Comparison of ENCODE assay signal across 18 cellular contexts in the genomic region with DNA sequence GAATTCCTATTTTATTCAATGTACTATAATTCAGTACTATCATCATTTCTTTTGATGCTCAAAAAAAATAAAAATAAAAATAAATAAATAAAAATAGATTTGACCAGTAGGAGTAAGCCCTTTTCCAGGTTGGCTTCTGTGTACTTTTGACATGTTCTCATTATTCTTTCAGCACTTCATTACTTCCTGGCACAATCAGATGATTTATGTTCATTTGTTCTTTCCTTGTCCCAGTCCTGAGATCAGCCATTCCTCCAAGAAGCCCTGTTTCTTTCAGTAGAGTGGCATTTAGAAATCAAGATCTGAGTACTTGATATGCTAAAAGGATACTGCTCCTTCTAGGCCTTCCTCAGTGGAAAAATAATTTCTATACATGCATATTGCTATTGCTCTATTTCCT. TPM values are rescaled to one million over a fixed set of nuclear protein-coding genes. Genes with fewer than 3 reads are reported as not detected.
DNase-seq lines count a peak whose midpoint lies in the region; ATAC-seq, FAIRE-seq and TF ChIP-seq lines count a peak whose summit lies in the region.
"Had no signal": no experiment of that assay in that cellular context is flagged by ENCODE, and none has a peak within 500 bp of the region (broad histone marks: within the 10 kb centered on the region; RNA-seq: fewer than 3 reads in every experiment).

No MANE protein-coding gene starts in this region.

- H3K9me3 ChIP-seq in mammary epithelial cell (replicated peaks; ENCODE audit: insufficient read depth, low read length) (no peaks in the 10 kb centered on the region), K562 (replicated peaks; ENCODE audit: control insufficient read depth, insufficient read depth, low read depth, low read length) (no peaks in the 10 kb centered on the region), psoas muscle (no peaks in the 10 kb centered on the region), ascending aorta (no peaks in the 10 kb centered on the region)
- H3K9me3 ChIP-seq: BLaER1 had no signal

- H3K36me3 ChIP-seq in mammary epithelial cell (ENCODE audit: insufficient read depth, low read length) = no peaks in the 10 kb centered on the region
- H3K36me3 ChIP-seq in K562 (ENCODE audit: control insufficient read depth, insufficient read depth, low read length) = no peaks in the 10 kb centered on the region; the same call in 2 of the 3 replicates
- H3K36me3 ChIP-seq in psoas muscle (ENCODE audit: insufficient read depth in 1 of 2, low read depth in 1 of 2) = no peaks in the 10 kb centered on the region
- H3K36me3 ChIP-seq in ascending aorta = no peaks in the 10 kb centered on the region
- H3K36me3 ChIP-seq: BLaER1 had no signal

- ATAC-seq in K562 (no peak), psoas muscle (peak in 3 of 4 donors; percentile 37 to 74 (median 54))
- ATAC-seq in stimulated activated memory B cell treated with anti-CD40 and anti-IgM and Interleukin-4, amounts not matched to agents 10 μg/mL and 1 μg/mL and 100 μg/mL, for 72 hours = no peak

- no peak for FAIRE-seq in K562 (lab: Jason Lieb, UNC)

- intact Hi-C loops in MCF 10A (cut with micrococcal nuclease) = no loop called here
- intact Hi-C loops in mammary epithelial cell (cut with micrococcal nuclease) = no loop called here
- intact Hi-C loops in K562 (cut with micrococcal nuclease) = no loop called here
- intact Hi-C loops in psoas muscle (cut with DNase I) = no loop called here
- intact Hi-C loops in ascending aorta (cut with DNase I) = no loop called here

- in situ Hi-C loops in mammary epithelial cell (cut with MboI; ENCODE audit: low sequenced_read_pairs in 2 of 2) = no loop called here
- in situ Hi-C loops in K562 (cut with MboI) = loop anchor here (25.0 kb wide), 1 partner anchor 1279 kb away; the partner anchor contains the start of gene ETV1

- H3K9ac ChIP-seq in mammary epithelial cell (ENCODE audit: insufficient read depth, low read length) (no peak overlapping the region), K562 (ENCODE audit: insufficient read depth in 1 of 2, low read depth in 2 of 2, low read length in 2 of 2) (no peak overlapping the region)
- H3K9ac ChIP-seq: BLaER1 had no signal

- H3K9me1 ChIP-seq in K562 (ENCODE audit: control insufficient read depth, insufficient read depth, low read length) = no peaks in the 10 kb centered on the region

- TF ChIP-seq EP300 in K562 (IDR thresholded peaks at IDR 0.05; ENCODE audit: low read length) = no peak

- H3K79me2 ChIP-seq in mammary epithelial cell (ENCODE audit: insufficient read depth, low read length) = no peaks in the 10 kb centered on the region
- peaks cover 13% of the 10 kb centered on the region for H3K79me2 ChIP-seq in K562 (ENCODE audit: control insufficient read depth, insufficient read depth, low read length)

- H3K27ac ChIP-seq in mammary epithelial cell (ENCODE audit: insufficient read depth, low read depth, low read length) (no peak overlapping the region), K562 (ENCODE audit: extremely low read depth, low read depth, low read length) (no peak overlapping the region), psoas muscle (no peak overlapping the region), ascending aorta (no peak overlapping the region)
- H3K27ac ChIP-seq: 22Rv1, BLaER1, HL-60 had no signal

- H3K27me3 Mint-ChIP-seq in MCF 10A (ENCODE audit: insufficient read depth, unreplicated experiment) = no peaks in the 10 kb centered on the region
- H3K27me3 Mint-ChIP-seq in stimulated activated memory B cell treated with anti-CD40 and anti-IgM and Interleukin-4, amounts not matched to agents 10 μg/mL and 1 μg/mL and 100 μg/mL, for 72 hours = no peaks in the 10 kb centered on the region
- H3K27me3 Mint-ChIP-seq in type B pancreatic cell = no peaks in the 10 kb centered on the region
- H3K27me3 Mint-ChIP-seq: CD4-positive, alpha-beta memory T cell had no signal

- H3K4me3 Mint-ChIP-seq in MCF 10A (ENCODE audit: unreplicated experiment) = no peak overlapping the region
- H3K4me3 Mint-ChIP-seq in stimulated activated memory B cell treated with anti-CD40 and anti-IgM and Interleukin-4, amounts not matched to agents 10 μg/mL and 1 μg/mL and 100 μg/mL, for 72 hours = no peak overlapping the region
- H3K4me3 Mint-ChIP-seq in type B pancreatic cell = no peak overlapping the region
- H3K4me3 Mint-ChIP-seq: CD14-positive monocyte; CD4-positive, alpha-beta memory T cell; H9 had no signal

- H3K9me3 Mint-ChIP-seq in MCF 10A (ENCODE audit: unreplicated experiment) = no peaks in the 10 kb centered on the region
- H3K9me3 Mint-ChIP-seq in stimulated activated memory B cell treated with anti-CD40 and anti-IgM and Interleukin-4, amounts not matched to agents 10 μg/mL and 1 μg/mL and 100 μg/mL, for 72 hours = no peaks in the 10 kb centered on the region
- no peaks in the 10 kb centered on the region for H3K9me3 Mint-ChIP-seq in type B pancreatic cell
- H3K9me3 Mint-ChIP-seq: CD4-positive, alpha-beta memory T cell; H9 had no signal

- H3K4me3 ChIP-seq in mammary epithelial cell (replicated peaks in 1 of 3; ENCODE audit: insufficient read depth in 1 of 3, low read depth in 2 of 3, low read length in 3 of 3) (no peak overlapping the region), K562 (no peak overlapping the region), psoas muscle (no peak overlapping the region), ascending aorta (no peak overlapping the region)
- H3K4me3 ChIP-seq: BLaER1 had no signal

- no peaks in the 10 kb centered on the region for H4K20me1 ChIP-seq in mammary epithelial cell (ENCODE audit: insufficient read depth, low read length)
- H4K20me1 ChIP-seq in K562 (replicated peaks; ENCODE audit: control insufficient read depth, insufficient read depth, low read length) = no peaks in the 10 kb centered on the region
- H4K20me1 ChIP-seq: BLaER1 had no signal

- H3K27me3 ChIP-seq in mammary epithelial cell (ENCODE audit: insufficient read depth, low read length) = no peaks in the 10 kb centered on the region
- H3K27me3 ChIP-seq in K562 (ENCODE audit: control insufficient read depth in 2 of 2, insufficient read depth in 2 of 2, low read length in 2 of 2) = no peaks in the 10 kb centered on the region
- H3K27me3 ChIP-seq in psoas muscle (ENCODE audit: insufficient read depth in 3 of 3, low read length in 2 of 3) = no peaks in the 10 kb centered on the region
- H3K27me3 ChIP-seq in ascending aorta = no peaks in the 10 kb centered on the region
- H3K27me3 ChIP-seq: BLaER1 had no signal

- no peak for TF ChIP-seq POLR2A in K562 (conservative IDR thresholded peaks at IDR 0.05)

- H3K36me3 Mint-ChIP-seq in MCF 10A (ENCODE audit: insufficient read depth, unreplicated experiment) (no peaks in the 10 kb centered on the region), type B pancreatic cell (no peaks in the 10 kb centered on the region)
- no peaks in the 10 kb centered on the region for H3K36me3 Mint-ChIP-seq in stimulated activated memory B cell treated with anti-CD40 and anti-IgM and Interleukin-4, amounts not matched to agents 10 μg/mL and 1 μg/mL and 100 μg/mL, for 72 hours
- H3K36me3 Mint-ChIP-seq: CD14-positive monocyte; CD4-positive, alpha-beta memory T cell had no signal

- CTCF ChIA-PET in MCF 10A (lab: Yijun Ruan, JAX) = no interaction called here
- CTCF ChIA-PET in mammary epithelial cell (lab: Charles Lee; ENCODE audit: low non-redundant PET) = no interaction called here
- CTCF ChIA-PET in K562 (lab: Yijun Ruan, JAX; ENCODE audit: low intra/inter-chr PET ratio) = no interaction called here

- dilution Hi-C loops in mammary epithelial cell (cut with HindIII; ENCODE audit: low sequenced_read_pairs) = no loop called here

- POLR2A ChIA-PET in MCF 10A (lab: Yijun Ruan, JAX) (interaction anchor here (2.7 kb wide), 1 partner anchor 11 kb away, joined by 18 read pairs; no protein-coding TSS in a partner anchor), K562 (lab: Yijun Ruan, JAX) (no interaction called here)

- no peak for TF ChIP-seq RAD21 in K562 (CRISPR knock-in tag; conservative IDR thresholded peaks at IDR 0.05 in 1 of 2, IDR thresholded peaks at IDR 0.05 in 1 of 2)

- no peak for TF ChIP-seq CTCF in MCF 10A (IDR thresholded peaks at IDR 0.05; ENCODE audit: unreplicated experiment)
- TF ChIP-seq CTCF in mammary epithelial cell (conservative IDR thresholded peaks at IDR 0.05 in 1 of 2, IDR thresholded peaks at IDR 0.05 in 1 of 2; ENCODE audit: extremely low read depth in 1 of 2, insufficient read depth in 1 of 2, low read depth in 1 of 2, low read length in 2 of 2) = no peak
- TF ChIP-seq CTCF in K562 (IDR thresholded peaks at IDR 0.05 in 2 of 3, conservative IDR thresholded peaks at IDR 0.05 in 1 of 3; ENCODE audit: insufficient read depth in 2 of 3, low read depth in 1 of 3, low read length in 3 of 3) = no peak
- TF ChIP-seq CTCF in psoas muscle (IDR thresholded peaks at IDR 0.05) = no peak
- no peak for TF ChIP-seq CTCF in type B pancreatic cell (conservative IDR thresholded peaks at IDR 0.05)
- TF ChIP-seq CTCF in ascending aorta (IDR thresholded peaks at IDR 0.05) = no peak

- no peak overlapping the region for H3K4me2 ChIP-seq in mammary epithelial cell (ENCODE audit: insufficient read depth, low read depth, low read length)
- H3K4me2 ChIP-seq in K562 (ENCODE audit: insufficient read depth, low read length) = no peak overlapping the region
- H3K4me2 ChIP-seq: BLaER1 had no signal

- H3K27ac Mint-ChIP-seq in MCF 10A (ENCODE audit: low read depth, unreplicated experiment) (peak overlapping the region; percentile 82), type B pancreatic cell (no peak overlapping the region)
- no peak overlapping the region for H3K27ac Mint-ChIP-seq in stimulated activated memory B cell treated with anti-CD40 and anti-IgM and Interleukin-4, amounts not matched to agents 10 μg/mL and 1 μg/mL and 100 μg/mL, for 72 hours
- H3K27ac Mint-ChIP-seq: CD14-positive monocyte, H9 had no signal

- H3K4me1 Mint-ChIP-seq in MCF 10A (ENCODE audit: insufficient read depth, unreplicated experiment) (peaks cover 32% of the 10 kb centered on the region), type B pancreatic cell (ENCODE audit: unreplicated experiment) (peaks cover 4% of the 10 kb centered on the region)
- H3K4me1 Mint-ChIP-seq in stimulated activated memory B cell treated with anti-CD40 and anti-IgM and Interleukin-4, amounts not matched to agents 10 μg/mL and 1 μg/mL and 100 μg/mL, for 72 hours = no peaks in the 10 kb centered on the region

- BruUV-seq in MCF 10A (replicated peaks; lab: Mats Ljungman, UMichigan) = no TSS peak
- no TSS peak for BruUV-seq in mammary epithelial cell (replicated peaks; lab: Mats Ljungman, UMichigan)
- no TSS peak for BruUV-seq in K562 (replicated peaks; lab: Mats Ljungman, UMichigan)

- no peak for DNase-seq in MCF 10A (ENCODE audit: unreplicated experiment)
- DNase-seq in mammary epithelial cell = no peak
- no peak for DNase-seq in K562 (ENCODE audit: extremely low read depth in 1 of 4, low spot score in 3 of 4)
- DNase-seq in psoas muscle = no peak
- no peak for DNase-seq in type B pancreatic cell (ENCODE audit: extremely low spot score, unreplicated experiment)
- DNase-seq in LoVo (ENCODE audit: low spot score) = no peak
- no peak for DNase-seq in ascending aorta (ENCODE audit: low spot score in 2 of 2)
- DNase-seq: CD4-positive, alpha-beta memory T cell; DMS153; DMS79; GF-D8; GOT3; H9 had no signal

- H2AFZ ChIP-seq in mammary epithelial cell (ENCODE audit: low read depth, low read length) = no peak overlapping the region
- no peak overlapping the region for H2AFZ ChIP-seq in K562 (ENCODE audit: low read depth, low read length)

- peaks cover 47% of the 10 kb centered on the region for H3K4me1 ChIP-seq in mammary epithelial cell (ENCODE audit: insufficient read depth, low read length)
- H3K4me1 ChIP-seq in K562 (replicated peaks in 1 of 2; ENCODE audit: control insufficient read depth in 2 of 2, insufficient read depth in 2 of 2, low read length in 2 of 2) = peaks cover 0 to 22% of the 10 kb centered on the region in 2 experiments; a peak in 3 of 5 replicates
- H3K4me1 ChIP-seq in psoas muscle = no peaks in the 10 kb centered on the region
- no peaks in the 10 kb centered on the region for H3K4me1 ChIP-seq in ascending aorta
- H3K4me1 ChIP-seq: BLaER1 had no signal

RNA-seq across cellular contexts. Expression of gene ARL4A, which starts 20.9 kb away (rescaled TPM):
- 30.7 and 42.6 TPM in 2 replicates for total RNA-seq in MCF 10A (2022)
- 10 to 100 TPM; 24.9 to 57.3 TPM for total RNA-seq in mammary epithelial cell
- 28.5 TPM for polyA plus RNA-seq in mammary epithelial cell
- 13.4 TPM for polyA minus RNA-seq in mammary epithelial cell
- total RNA-seq in K562 (2011; cell fraction: chromatin; rRNA removed; ENCODE audit: low replicate concordance) = 106 and 313 TPM in 2 replicates
- 71.9 and 88.4 TPM in 2 replicates for total RNA-seq in K562 (2011; cell fraction: nucleolus; rRNA removed)
- total RNA-seq in K562 (2011; cell fraction: nucleoplasm; rRNA removed) = 146 and 153 TPM in 2 replicates
- total RNA-seq in K562 (2014; rRNA removed) = 96.3 and 118 TPM in 2 replicates
- total RNA-seq in K562 (2014; rRNA removed; fragmentation: Illumina TruSeq; extraction: Trizol) = 226 and 276 TPM in 2 replicates
- 118 and 129 TPM in 2 replicates for total RNA-seq in K562 (2015; rRNA removed; fragmentation: Illumina TruSeq; extraction: Trizol)
- 130 and 134 TPM in 2 replicates for total RNA-seq in K562 (2021)
- 170 and 244 TPM in 2 replicates for polyA plus RNA-seq in K562 (2011; rRNA removed)
- polyA plus RNA-seq in K562 (2011; cell fraction: cytosol; rRNA removed) = 44.4 and 98.4 TPM in 2 replicates
- 65.4 and 97.9 TPM in 2 replicates for polyA plus RNA-seq in K562 (2011; cell fraction: nucleus; rRNA removed)
- 85.7 and 127 TPM in 2 replicates for polyA plus RNA-seq in K562 (2012)
- polyA plus RNA-seq in K562 (2014; fragmentation: Illumina TruSeq; extraction: Trizol) = 172 and 178 TPM in 2 replicates
- polyA plus RNA-seq in K562 (2014; fragmentation: Nextera tagmentation; extraction: Ambion mirVana) = 100 to 1,000 TPM; 553 to 688 TPM
- polyA plus RNA-seq in K562 (2014; rRNA removed) = 143 and 153 TPM in 2 replicates
- 304 and 306 TPM in 2 replicates for polyA minus RNA-seq in K562 (2011; rRNA and poly(A)+ RNA removed)
- polyA minus RNA-seq in K562 (2011; cell fraction: cytosol; rRNA and poly(A)+ RNA removed) = 57.3 and 86.6 TPM in 2 replicates
- 110 and 254 TPM in 2 replicates for polyA minus RNA-seq in K562 (2011; cell fraction: nucleus; rRNA and poly(A)+ RNA removed)
- total RNA-seq in psoas muscle = 10 to 100 TPM in 1 of 4 donors, 1 to 10 TPM in 3; 2.5 to 15.3 (median 5.2) TPM
- 10 to 100 TPM in 2 of 3 donors, 1 to 10 TPM in 1; 6.6 to 47.7 (median 12.6) TPM for polyA plus RNA-seq in psoas muscle
- total RNA-seq in type B pancreatic cell (ENCODE audit: low replicate concordance) = 25.0 and 25.5 TPM in 2 replicates
- total RNA-seq in ascending aorta = 55.5 TPM

Comparison
In these comparisons a context has a peak if more than half of its experiments do, and no peak if none do; other contexts are left out.
1. ATAC-seq: peak in psoas muscle (3 of 4); none in K562 (single experiment) and stimulated activated memory B cell treated with anti-CD40 and anti-IgM and Interleukin-4, amounts not matched to agents 10 μg/mL and 1 μg/mL and 100 μg/mL, for 72 hours (single experiment).